In the genomic region with DNA sequence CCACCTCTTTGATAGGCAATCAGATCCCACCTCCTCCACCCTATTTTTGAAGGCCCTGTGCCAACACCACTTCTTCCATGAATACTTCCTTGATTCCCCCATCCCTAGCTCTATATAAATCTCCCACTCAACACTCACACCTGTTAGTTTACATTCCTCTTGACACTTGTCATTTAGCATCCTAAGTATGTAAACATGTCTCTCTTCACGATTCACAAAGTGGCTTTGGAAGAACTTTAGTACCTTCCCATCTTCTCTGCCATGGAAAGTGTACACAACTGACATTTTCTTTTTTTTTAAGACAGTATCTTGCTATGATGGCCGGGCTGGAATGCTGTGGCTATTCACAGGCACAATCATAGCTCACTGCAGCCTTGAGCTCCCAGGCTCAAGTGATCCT, we compare ENCODE assay signal across 1 cellular context.
TF ChIP-seq lines count a peak whose summit lies in the region.

No MANE protein-coding gene starts in this region.

TF ChIP-seq in HepG2, 621 proteins besides CTCF, POLR2A, EP300 and RAD21:
- TF ChIP-seq ZNF441 (CRISPR knock-in tag; IDR thresholded peaks at IDR 0.05; ENCODE audit: borderline replicate concordance): no peak
- TF ChIP-seq, protein P1, sequence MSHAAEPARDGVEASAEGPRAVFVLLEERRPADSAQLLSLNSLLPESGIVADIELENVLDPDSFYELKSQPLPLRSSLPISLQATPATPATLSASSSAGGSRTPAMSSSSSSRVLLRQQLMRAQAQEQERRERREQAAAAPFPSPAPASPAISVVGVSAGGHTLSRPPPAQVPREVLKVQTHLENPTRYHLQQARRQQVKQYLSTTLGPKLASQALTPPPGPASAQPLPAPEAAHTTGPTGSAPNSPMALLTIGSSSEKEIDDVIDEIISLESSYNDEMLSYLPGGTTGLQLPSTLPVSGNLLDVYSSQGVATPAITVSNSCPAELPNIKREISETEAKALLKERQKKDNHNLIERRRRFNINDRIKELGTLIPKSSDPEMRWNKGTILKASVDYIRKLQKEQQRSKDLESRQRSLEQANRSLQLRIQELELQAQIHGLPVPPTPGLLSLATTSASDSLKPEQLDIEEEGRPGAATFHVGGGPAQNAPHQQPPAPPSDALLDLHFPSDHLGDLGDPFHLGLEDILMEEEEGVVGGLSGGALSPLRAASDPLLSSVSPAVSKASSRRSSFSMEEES (CRISPR knock-in tag; IDR thresholded peaks at IDR 0.05): no peak
- no peak for TF ChIP-seq SMAD3 (CRISPR knock-in tag; IDR thresholded peaks at IDR 0.05)
- no peak for TF ChIP-seq REPIN1 (CRISPR knock-in tag; IDR thresholded peaks at IDR 0.05; ENCODE audit: borderline replicate concordance, low read depth)
- TF ChIP-seq, protein P2, sequence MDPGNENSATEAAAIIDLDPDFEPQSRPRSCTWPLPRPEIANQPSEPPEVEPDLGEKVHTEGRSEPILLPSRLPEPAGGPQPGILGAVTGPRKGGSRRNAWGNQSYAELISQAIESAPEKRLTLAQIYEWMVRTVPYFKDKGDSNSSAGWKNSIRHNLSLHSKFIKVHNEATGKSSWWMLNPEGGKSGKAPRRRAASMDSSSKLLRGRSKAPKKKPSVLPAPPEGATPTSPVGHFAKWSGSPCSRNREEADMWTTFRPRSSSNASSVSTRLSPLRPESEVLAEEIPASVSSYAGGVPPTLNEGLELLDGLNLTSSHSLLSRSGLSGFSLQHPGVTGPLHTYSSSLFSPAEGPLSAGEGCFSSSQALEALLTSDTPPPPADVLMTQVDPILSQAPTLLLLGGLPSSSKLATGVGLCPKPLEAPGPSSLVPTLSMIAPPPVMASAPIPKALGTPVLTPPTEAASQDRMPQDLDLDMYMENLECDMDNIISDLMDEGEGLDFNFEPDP (CRISPR knock-in tag; conservative IDR thresholded peaks at IDR 0.05): no peak
- TF ChIP-seq, protein P3, sequence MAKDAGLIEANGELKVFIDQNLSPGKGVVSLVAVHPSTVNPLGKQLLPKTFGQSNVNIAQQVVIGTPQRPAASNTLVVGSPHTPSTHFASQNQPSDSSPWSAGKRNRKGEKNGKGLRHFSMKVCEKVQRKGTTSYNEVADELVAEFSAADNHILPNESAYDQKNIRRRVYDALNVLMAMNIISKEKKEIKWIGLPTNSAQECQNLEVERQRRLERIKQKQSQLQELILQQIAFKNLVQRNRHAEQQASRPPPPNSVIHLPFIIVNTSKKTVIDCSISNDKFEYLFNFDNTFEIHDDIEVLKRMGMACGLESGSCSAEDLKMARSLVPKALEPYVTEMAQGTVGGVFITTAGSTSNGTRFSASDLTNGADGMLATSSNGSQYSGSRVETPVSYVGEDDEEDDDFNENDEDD (CRISPR knock-in tag; IDR thresholded peaks at IDR 0.05; ENCODE audit: borderline replicate concordance): no peak
- no peak for TF ChIP-seq U2AF2 (IDR thresholded peaks at IDR 0.05; ENCODE audit: low read depth, low read length)
- TF ChIP-seq PRMT3 (CRISPR knock-in tag; IDR thresholded peaks at IDR 0.05; ENCODE audit: borderline replicate concordance, low read depth): no peak
- TF ChIP-seq TBX3 (IDR thresholded peaks at IDR 0.05; ENCODE audit: borderline replicate concordance): peak; percentile 45; the same call in 1 of the 2 replicates
- TF ChIP-seq, protein P4, sequence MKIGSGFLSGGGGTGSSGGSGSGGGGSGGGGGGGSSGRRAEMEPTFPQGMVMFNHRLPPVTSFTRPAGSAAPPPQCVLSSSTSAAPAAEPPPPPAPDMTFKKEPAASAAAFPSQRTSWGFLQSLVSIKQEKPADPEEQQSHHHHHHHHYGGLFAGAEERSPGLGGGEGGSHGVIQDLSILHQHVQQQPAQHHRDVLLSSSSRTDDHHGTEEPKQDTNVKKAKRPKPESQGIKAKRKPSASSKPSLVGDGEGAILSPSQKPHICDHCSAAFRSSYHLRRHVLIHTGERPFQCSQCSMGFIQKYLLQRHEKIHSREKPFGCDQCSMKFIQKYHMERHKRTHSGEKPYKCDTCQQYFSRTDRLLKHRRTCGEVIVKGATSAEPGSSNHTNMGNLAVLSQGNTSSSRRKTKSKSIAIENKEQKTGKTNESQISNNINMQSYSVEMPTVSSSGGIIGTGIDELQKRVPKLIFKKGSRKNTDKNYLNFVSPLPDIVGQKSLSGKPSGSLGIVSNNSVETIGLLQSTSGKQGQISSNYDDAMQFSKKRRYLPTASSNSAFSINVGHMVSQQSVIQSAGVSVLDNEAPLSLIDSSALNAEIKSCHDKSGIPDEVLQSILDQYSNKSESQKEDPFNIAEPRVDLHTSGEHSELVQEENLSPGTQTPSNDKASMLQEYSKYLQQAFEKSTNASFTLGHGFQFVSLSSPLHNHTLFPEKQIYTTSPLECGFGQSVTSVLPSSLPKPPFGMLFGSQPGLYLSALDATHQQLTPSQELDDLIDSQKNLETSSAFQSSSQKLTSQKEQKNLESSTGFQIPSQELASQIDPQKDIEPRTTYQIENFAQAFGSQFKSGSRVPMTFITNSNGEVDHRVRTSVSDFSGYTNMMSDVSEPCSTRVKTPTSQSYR (CRISPR knock-in tag; IDR thresholded peaks at IDR 0.05; ENCODE audit: borderline replicate concordance): no peak
- no peak for TF ChIP-seq ZSCAN9 (CRISPR knock-in tag; IDR thresholded peaks at IDR 0.05; ENCODE audit: borderline replicate concordance)
- TF ChIP-seq, protein P5, sequence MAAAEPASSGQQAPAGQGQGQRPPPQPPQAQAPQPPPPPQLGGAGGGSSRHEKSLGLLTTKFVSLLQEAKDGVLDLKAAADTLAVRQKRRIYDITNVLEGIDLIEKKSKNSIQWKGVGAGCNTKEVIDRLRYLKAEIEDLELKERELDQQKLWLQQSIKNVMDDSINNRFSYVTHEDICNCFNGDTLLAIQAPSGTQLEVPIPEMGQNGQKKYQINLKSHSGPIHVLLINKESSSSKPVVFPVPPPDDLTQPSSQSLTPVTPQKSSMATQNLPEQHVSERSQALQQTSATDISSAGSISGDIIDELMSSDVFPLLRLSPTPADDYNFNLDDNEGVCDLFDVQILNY (CRISPR knock-in tag; conservative IDR thresholded peaks at IDR 0.05): no peak
- 0 out of 2 replicates have a peak, but pooled peaks have one; percentile 31 for TF ChIP-seq ZNF121 (CRISPR knock-in tag; IDR thresholded peaks at IDR 0.05)
- TF ChIP-seq ZFP62 (CRISPR knock-in tag; IDR thresholded peaks at IDR 0.05): no peak
- TF ChIP-seq ZNF205 (CRISPR knock-in tag; IDR thresholded peaks at IDR 0.05): no peak
- TF ChIP-seq, protein P6, sequence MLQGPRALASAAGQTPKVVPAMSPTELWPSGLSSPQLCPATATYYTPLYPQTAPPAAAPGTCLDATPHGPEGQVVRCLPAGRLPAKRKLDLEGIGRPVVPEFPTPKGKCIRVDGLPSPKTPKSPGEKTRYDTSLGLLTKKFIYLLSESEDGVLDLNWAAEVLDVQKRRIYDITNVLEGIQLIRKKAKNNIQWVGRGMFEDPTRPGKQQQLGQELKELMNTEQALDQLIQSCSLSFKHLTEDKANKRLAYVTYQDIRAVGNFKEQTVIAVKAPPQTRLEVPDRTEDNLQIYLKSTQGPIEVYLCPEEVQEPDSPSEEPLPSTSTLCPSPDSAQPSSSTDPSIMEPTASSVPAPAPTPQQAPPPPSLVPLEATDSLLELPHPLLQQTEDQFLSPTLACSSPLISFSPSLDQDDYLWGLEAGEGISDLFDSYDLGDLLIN (CRISPR knock-in tag; IDR thresholded peaks at IDR 0.05; ENCODE audit: borderline replicate concordance): no peak
- TF ChIP-seq TCF7 (IDR thresholded peaks at IDR 0.05; ENCODE audit: low read depth): no peak
- TF ChIP-seq KLF15 (CRISPR knock-in tag; IDR thresholded peaks at IDR 0.05; ENCODE audit: borderline replicate concordance): no peak
- TF ChIP-seq, protein P7, sequence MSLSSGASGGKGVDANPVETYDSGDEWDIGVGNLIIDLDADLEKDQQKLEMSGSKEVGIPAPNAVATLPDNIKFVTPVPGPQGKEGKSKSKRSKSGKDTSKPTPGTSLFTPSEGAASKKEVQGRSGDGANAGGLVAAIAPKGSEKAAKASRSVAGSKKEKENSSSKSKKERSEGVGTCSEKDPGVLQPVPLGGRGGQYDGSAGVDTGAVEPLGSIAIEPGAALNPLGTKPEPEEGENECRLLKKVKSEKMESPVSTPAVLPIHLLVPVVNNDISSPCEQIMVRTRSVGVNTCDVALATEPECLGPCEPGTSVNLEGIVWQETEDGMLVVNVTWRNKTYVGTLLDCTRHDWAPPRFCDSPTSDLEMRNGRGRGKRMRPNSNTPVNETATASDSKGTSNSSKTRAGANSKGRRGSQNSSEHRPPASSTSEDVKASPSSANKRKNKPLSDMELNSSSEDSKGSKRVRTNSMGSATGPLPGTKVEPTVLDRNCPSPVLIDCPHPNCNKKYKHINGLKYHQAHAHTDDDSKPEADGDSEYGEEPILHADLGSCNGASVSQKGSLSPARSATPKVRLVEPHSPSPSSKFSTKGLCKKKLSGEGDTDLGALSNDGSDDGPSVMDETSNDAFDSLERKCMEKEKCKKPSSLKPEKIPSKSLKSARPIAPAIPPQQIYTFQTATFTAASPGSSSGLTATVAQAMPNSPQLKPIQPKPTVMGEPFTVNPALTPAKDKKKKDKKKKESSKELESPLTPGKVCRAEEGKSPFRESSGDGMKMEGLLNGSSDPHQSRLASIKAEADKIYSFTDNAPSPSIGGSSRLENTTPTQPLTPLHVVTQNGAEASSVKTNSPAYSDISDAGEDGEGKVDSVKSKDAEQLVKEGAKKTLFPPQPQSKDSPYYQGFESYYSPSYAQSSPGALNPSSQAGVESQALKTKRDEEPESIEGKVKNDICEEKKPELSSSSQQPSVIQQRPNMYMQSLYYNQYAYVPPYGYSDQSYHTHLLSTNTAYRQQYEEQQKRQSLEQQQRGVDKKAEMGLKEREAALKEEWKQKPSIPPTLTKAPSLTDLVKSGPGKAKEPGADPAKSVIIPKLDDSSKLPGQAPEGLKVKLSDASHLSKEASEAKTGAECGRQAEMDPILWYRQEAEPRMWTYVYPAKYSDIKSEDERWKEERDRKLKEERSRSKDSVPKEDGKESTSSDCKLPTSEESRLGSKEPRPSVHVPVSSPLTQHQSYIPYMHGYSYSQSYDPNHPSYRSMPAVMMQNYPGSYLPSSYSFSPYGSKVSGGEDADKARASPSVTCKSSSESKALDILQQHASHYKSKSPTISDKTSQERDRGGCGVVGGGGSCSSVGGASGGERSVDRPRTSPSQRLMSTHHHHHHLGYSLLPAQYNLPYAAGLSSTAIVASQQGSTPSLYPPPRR (CRISPR knock-in tag; IDR thresholded peaks at IDR 0.05; ENCODE audit: borderline replicate concordance): no peak
- TF ChIP-seq TAF1 (CRISPR knock-in tag; IDR thresholded peaks at IDR 0.05): no peak
- TF ChIP-seq, protein P8, sequence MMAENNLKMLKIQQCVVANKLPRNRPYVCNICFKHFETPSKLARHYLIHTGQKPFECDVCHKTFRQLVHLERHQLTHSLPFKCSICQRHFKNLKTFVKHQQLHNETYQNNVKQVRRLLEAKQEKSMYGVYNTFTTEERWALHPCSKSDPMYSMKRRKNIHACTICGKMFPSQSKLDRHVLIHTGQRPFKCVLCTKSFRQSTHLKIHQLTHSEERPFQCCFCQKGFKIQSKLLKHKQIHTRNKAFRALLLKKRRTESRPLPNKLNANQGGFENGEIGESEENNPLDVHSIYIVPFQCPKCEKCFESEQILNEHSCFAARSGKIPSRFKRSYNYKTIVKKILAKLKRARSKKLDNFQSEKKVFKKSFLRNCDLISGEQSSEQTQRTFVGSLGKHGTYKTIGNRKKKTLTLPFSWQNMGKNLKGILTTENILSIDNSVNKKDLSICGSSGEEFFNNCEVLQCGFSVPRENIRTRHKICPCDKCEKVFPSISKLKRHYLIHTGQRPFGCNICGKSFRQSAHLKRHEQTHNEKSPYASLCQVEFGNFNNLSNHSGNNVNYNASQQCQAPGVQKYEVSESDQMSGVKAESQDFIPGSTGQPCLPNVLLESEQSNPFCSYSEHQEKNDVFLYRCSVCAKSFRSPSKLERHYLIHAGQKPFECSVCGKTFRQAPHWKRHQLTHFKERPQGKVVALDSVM (CRISPR knock-in tag; IDR thresholded peaks at IDR 0.05): peak; percentile 76; the same call in 1 of the 2 replicates
- TF ChIP-seq, protein P9, sequence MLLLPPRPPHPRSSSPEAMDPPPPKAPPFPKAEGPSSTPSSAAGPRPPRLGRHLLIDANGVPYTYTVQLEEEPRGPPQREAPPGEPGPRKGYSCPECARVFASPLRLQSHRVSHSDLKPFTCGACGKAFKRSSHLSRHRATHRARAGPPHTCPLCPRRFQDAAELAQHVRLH (CRISPR knock-in tag; IDR thresholded peaks at IDR 0.05; ENCODE audit: borderline replicate concordance, low read depth): no peak
- no peak for TF ChIP-seq SNRNP70 (IDR thresholded peaks at IDR 0.05; ENCODE audit: low read depth, low read length)
- TF ChIP-seq ZNF343 (CRISPR knock-in tag; IDR thresholded peaks at IDR 0.05): no peak
